16 cellular contexts compared by ENCODE assay signal in genomic region chr16:47777191-47777590, GRCh38.
DNase-seq lines count a peak whose midpoint lies in the region; ATAC-seq and TF ChIP-seq lines count a peak whose summit lies in the region.
"Had no signal": no experiment of that assay in that cellular context is flagged by ENCODE, and none has a peak within 500 bp of the region (broad histone marks: within the 10 kb centered on the region; RNA-seq: fewer than 3 reads in every experiment).

No MANE protein-coding gene starts in this region.

- no peak overlapping the region for H3K56ac ChIP-seq in IMR-90 (ENCODE audit: extremely low read depth, insufficient read depth, low read length)

- H3K36me3 ChIP-seq in IMR-90 (ENCODE audit: control insufficient read depth, insufficient read depth, low read length), result no peaks in the 10 kb centered on the region

- no peak overlapping the region for H3K4ac ChIP-seq in IMR-90 (ENCODE audit: low read depth, low read length)

- no peaks in the 10 kb centered on the region for H4K20me1 ChIP-seq in IMR-90 (ENCODE audit: insufficient read depth, low read length)

- TF ChIP-seq RAD21 in IMR-90 (IDR thresholded peaks at IDR 0.05; ENCODE audit: low read length), result no peak

- no peaks in the 10 kb centered on the region for H3K27me3 ChIP-seq in IMR-90 (ENCODE audit: control insufficient read depth, insufficient read depth, low read length)
- H3K27me3 ChIP-seq: body of pancreas, testis had no signal

- H3K27ac ChIP-seq in IMR-90 (ENCODE audit: insufficient read depth, low read length), result no peak overlapping the region
- H3K27ac ChIP-seq: body of pancreas, testis had no signal

- no peaks in the 10 kb centered on the region for H3K9me3 ChIP-seq in IMR-90 (ENCODE audit: control insufficient read depth, insufficient read depth, low read length)
- H3K9me3 ChIP-seq: body of pancreas, testis had no signal

- POLR2A ChIA-PET in IMR-90 (lab: Charles Lee; ENCODE audit: unreplicated experiment), result no interaction called here

- peak; percentile 78 for DNase-seq in AG10803 (ENCODE audit: low read depth)
- DNase-seq in IMR-90, result peak; percentile 41
- peak; percentile 31 for DNase-seq in astrocyte of the hippocampus (ENCODE audit: low read depth, low spot score)
- DNase-seq in foreskin fibroblast, result peak; percentile 20 to 44
- DNase-seq in activated CD8-positive, alpha-beta memory T cell treated with anti-CD3 and anti-CD28 coated beads for 24 hours, result no peak
- DNase-seq in occipital lobe (lab: John Stamatoyannopoulos, UW), result no peak
- DNase-seq: activated CD4-positive, alpha-beta T cell treated with anti-CD3 and anti-CD28 coated beads, Interleukin-2, amount 50 U/mL, for 48 hours; activated naive CD4-positive, alpha-beta T cell treated with Interleukin-2 at 50 U/mL for 16 hours; activated T-cell treated with anti-CD3 and anti-CD28 coated beads, Interleukin-2, amount 50 U/mL, for 1 hour; body of pancreas; CD8-positive, alpha-beta T cell; NCI-H1417; OCI-M1; testis had no signal

- no peak for TF ChIP-seq POLR2A in IMR-90 (IDR thresholded peaks at IDR 0.05; ENCODE audit: low read depth, low read length)

- CTCF ChIA-PET in IMR-90 (lab: Yijun Ruan, JAX), result no interaction called here

- TF ChIP-seq CTCF in AG10803 (conservative IDR thresholded peaks at IDR 0.05; ENCODE audit: low read length), result no peak
- TF ChIP-seq CTCF in IMR-90 (conservative IDR thresholded peaks at IDR 0.05; ENCODE audit: low read depth, low read length), result no peak
- TF ChIP-seq CTCF in foreskin fibroblast (IDR thresholded peaks at IDR 0.05; ENCODE audit: low read depth, low read length), result no peak

- ATAC-seq in IMR-90 (ENCODE audit: low read depth) (no peak), HG03442 (IDR thresholded peaks at IDR 0.05; ENCODE audit: unreplicated experiment) (no peak), HG02678 (IDR thresholded peaks at IDR 0.05; ENCODE audit: unreplicated experiment) (no peak)
- ATAC-seq: body of pancreas; CD8-positive, alpha-beta T cell had no signal

- no TSS peak for BruUV-seq in IMR-90 (replicated peaks; lab: Mats Ljungman, UMichigan)

- H2AFZ ChIP-seq in IMR-90 (replicated peaks; ENCODE audit: low read length, poor library complexity), result no peak overlapping the region

- in situ Hi-C loops in IMR-90 (cut with MboI; ENCODE audit: low sequenced_read_pairs), result no loop called here

- H3K79me1 ChIP-seq in IMR-90 (ENCODE audit: low read depth in 1 of 2, low read length in 2 of 2), result no peaks in the 10 kb centered on the region

- no peak overlapping the region for H3K23ac ChIP-seq in IMR-90 (ENCODE audit: low read depth, low read length)

- no peak overlapping the region for H3K9ac ChIP-seq in IMR-90 (ENCODE audit: low read depth, low read length)

- H2BK20ac ChIP-seq in IMR-90 (ENCODE audit: low read depth, low read length), result no peak overlapping the region

- no peak overlapping the region for H2AK9ac ChIP-seq in IMR-90 (replicated peaks; ENCODE audit: low read depth, low read length, poor library complexity)

- H3K18ac ChIP-seq in IMR-90 (ENCODE audit: low read depth, low read length), result no peak overlapping the region

- H4K8ac ChIP-seq in IMR-90 (ENCODE audit: low read depth in 2 of 2, low read length in 2 of 2), result no peak overlapping the region

- H2AK5ac ChIP-seq in IMR-90 (ENCODE audit: low read depth, low read length), result no peak overlapping the region

- intact Hi-C loops in IMR-90 (cut with micrococcal nuclease), result no loop called here

- no peak overlapping the region for H2BK5ac ChIP-seq in IMR-90 (ENCODE audit: low read depth, low read length, poor library complexity, severe bottlenecking)

- no peak overlapping the region for H4K91ac ChIP-seq in IMR-90 (ENCODE audit: insufficient read depth, low read depth, low read length)

- H3K14ac ChIP-seq in IMR-90 (replicated peaks; ENCODE audit: low read depth, low read length), result no peak overlapping the region

- H3K4me1 ChIP-seq in IMR-90 (ENCODE audit: control insufficient read depth, insufficient read depth, low read length), result peaks cover 2% of the 10 kb centered on the region; the same call in 1 of the 2 replicates
- H3K4me1 ChIP-seq: body of pancreas had no signal

- H3K4me2 ChIP-seq in IMR-90 (ENCODE audit: low read depth, low read length), result no peak overlapping the region

- H3K9me1 ChIP-seq in IMR-90 (ENCODE audit: insufficient read depth, low read length), result no peaks in the 10 kb centered on the region

- H4K5ac ChIP-seq in IMR-90 (ENCODE audit: low read depth, low read length), result no peak overlapping the region

- dilution Hi-C loops in IMR-90 (cut with HindIII; ENCODE audit: low sequenced_read_pairs, unreplicated experiment), result no loop called here

- H2BK15ac ChIP-seq in IMR-90 (ENCODE audit: low read depth, low read length), result no peak overlapping the region

- no peak overlapping the region for H2BK120ac ChIP-seq in IMR-90 (ENCODE audit: low read depth, low read length)

- H3K4me3 ChIP-seq in AG10803 (ENCODE audit: low read length) (no peak overlapping the region), IMR-90 (ENCODE audit: insufficient read depth, low read depth, low read length) (no peak overlapping the region), foreskin fibroblast (ENCODE audit: low read depth in 1 of 2, low read length in 2 of 2) (no peak overlapping the region)
- H3K4me3 ChIP-seq: body of pancreas, testis had no signal

TF ChIP-seq in IMR-90, 13 proteins besides CTCF, POLR2A, EP300 and RAD21:
- TF ChIP-seq ELK1 (IDR thresholded peaks at IDR 0.05; ENCODE audit: borderline replicate concordance, low read depth, low read length) (no peak), MAFK (IDR thresholded peaks at IDR 0.05; ENCODE audit: low read depth, low read length) (no peak), CHD1 (IDR thresholded peaks at IDR 0.05; ENCODE audit: low read depth, low read length) (no peak), NFE2L2 (IDR thresholded peaks at IDR 0.05; ENCODE audit: low read depth, low read length) (no peak), CEBPB (IDR thresholded peaks at IDR 0.05; ENCODE audit: low read depth, low read length) (0 out of 2 replicates have a peak, but pooled peaks have one; percentile 5), BHLHE40 (IDR thresholded peaks at IDR 0.05; ENCODE audit: low read depth, low read length) (no peak), SMC3 (IDR thresholded peaks at IDR 0.05; ENCODE audit: low read depth, low read length) (no peak), USF2 (IDR thresholded peaks at IDR 0.05; ENCODE audit: low read depth, low read length) (no peak)

Comparison
In these comparisons a context has a peak if more than half of its experiments do, and no peak if none do; other contexts are left out.
1. DNase-seq: peak in AG10803 (single experiment), IMR-90 (single experiment), astrocyte of the hippocampus (single experiment) and foreskin fibroblast (2 of 2); none in activated CD8-positive, alpha-beta memory T cell treated with anti-CD3 and anti-CD28 coated beads for 24 hours (single experiment) and occipital lobe (single experiment).